ENCODE assay signal across 8 cellular contexts in the genomic region with DNA sequence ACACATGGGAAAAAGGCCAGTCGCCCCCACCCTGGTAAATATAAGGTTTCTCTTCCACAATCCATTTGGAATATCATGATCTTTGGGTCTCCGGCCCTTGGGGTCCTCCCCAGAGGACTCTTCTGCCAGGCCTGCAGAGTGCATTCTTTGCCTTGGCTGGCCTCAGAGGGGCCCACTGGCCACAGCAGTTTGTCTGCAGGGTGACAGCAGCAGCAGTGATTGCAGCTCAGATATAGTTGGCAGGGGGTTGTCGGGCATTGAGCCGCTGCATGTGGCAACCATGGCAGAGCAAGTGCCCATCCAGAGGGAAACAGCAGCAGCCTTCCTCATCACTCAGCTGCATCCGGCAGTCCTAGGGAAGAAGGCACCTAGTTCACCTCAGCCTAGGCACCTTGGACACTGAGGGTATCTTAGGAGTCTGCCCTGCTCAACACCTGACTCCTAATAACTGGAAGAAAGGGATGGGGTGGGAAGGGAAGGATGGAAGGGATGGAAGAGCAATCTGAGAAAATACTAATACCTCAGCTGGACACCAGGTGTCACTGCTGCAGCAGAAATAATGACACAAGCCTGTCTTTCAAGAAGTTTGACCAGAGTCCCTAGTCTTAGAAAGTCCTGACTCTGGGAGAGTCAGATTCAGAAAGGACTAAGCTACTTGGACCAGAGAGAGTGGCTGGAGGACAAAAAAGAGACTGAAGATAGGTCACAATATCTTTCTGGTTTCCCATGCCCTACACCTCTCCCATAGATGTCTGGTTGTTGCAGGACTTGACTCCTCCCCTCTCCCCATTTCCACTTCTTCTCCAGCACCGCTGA. TPM values are rescaled to one million over a fixed set of nuclear protein-coding genes. Genes with fewer than 3 reads are reported as not detected.
DNase-seq lines count a peak whose midpoint lies in the region; ATAC-seq, FAIRE-seq and TF ChIP-seq lines count a peak whose summit lies in the region.

No MANE protein-coding gene starts in this region.

- DNase-seq in COLO829 (ENCODE audit: low spot score) (peak; percentile 64), GM19239 (ENCODE audit: insufficient read length, low spot score) (no peak), Panc1 (ENCODE audit: low read depth, low spot score) (no peak), astrocyte of the spinal cord (ENCODE audit: low read depth, low spot score) (peak; percentile 74), iris pigment epithelial cell (ENCODE audit: low read depth) (peak; percentile 62)
- DNase-seq in stimulated activated CD4-positive, alpha-beta T cell treated with anti-CD3 and anti-CD28 coated beads, Interleukin-4, amount 100 ng/mL, for 24 hours = peak; percentile 45

- H3K4me1 ChIP-seq in Panc1 (ENCODE audit: control insufficient read depth, insufficient read depth, low read length) = peaks cover 23% of the 10 kb centered on the region

- POLR2A ChIA-PET in Panc1 (lab: Charles Lee) = no interaction called here

- no peaks in the 10 kb centered on the region for H3K9me3 ChIP-seq in Panc1 (ENCODE audit: control insufficient read depth, insufficient read depth, low read depth, low read length)

- ATAC-seq in Panc1 (peak; percentile 66), HG02763 (IDR thresholded peaks at IDR 0.05; ENCODE audit: unreplicated experiment) (no peak), GM18502 (IDR thresholded peaks at IDR 0.05; ENCODE audit: poor library complexity, unreplicated experiment) (no peak)

- peak; percentile 63 for FAIRE-seq in GM19239 (lab: Jason Lieb, UNC)

- H3K27ac ChIP-seq in Panc1 (ENCODE audit: low read length) = no peak overlapping the region

- CTCF ChIA-PET in Panc1 (lab: Charles Lee) = interaction anchor here (0.5 to 2.8 kb wide), 5 partner anchors 9 to 82 kb away, joined by 3 to 13 read pairs (median 3); a partner anchor contains a TSS

- H3K27me3 ChIP-seq in Panc1 (ENCODE audit: control insufficient read depth, insufficient read depth, low read length) = no peaks in the 10 kb centered on the region

- intact Hi-C loops in Panc1 (cut with micrococcal nuclease; ENCODE audit: unreplicated experiment) = no loop called here

- H3K4me3 ChIP-seq in Panc1 (ENCODE audit: low read depth in 2 of 2, low read length in 2 of 2) (no peak overlapping the region), astrocyte of the spinal cord (ENCODE audit: low read depth, low read length) (no peak overlapping the region)

- TF ChIP-seq CTCF in Panc1 (IDR thresholded peaks at IDR 0.05) (peak; percentile 74), astrocyte of the spinal cord (IDR thresholded peaks at IDR 0.05; ENCODE audit: low read depth, low read length) (peak; percentile 65)

- in situ Hi-C loops in Panc1 (cut with HindIII; ENCODE audit: low pct_unique_long_range_greater_than_20kb, low sequenced_read_pairs) (no loop called here), astrocyte of the spinal cord (cut with HindIII; ENCODE audit: low sequenced_read_pairs) (no loop called here)

- BruUV-seq in Panc1 (replicated peaks; lab: Mats Ljungman, UMichigan) = no TSS peak

- peaks cover 11% of the 10 kb centered on the region; the same call in 1 of the 2 replicates for H3K36me3 ChIP-seq in Panc1 (ENCODE audit: control insufficient read depth, insufficient read depth, low read length)

RNA-seq across cellular contexts. Expression of a gene that starts 8.9 kb away (rescaled TPM):
- 50.2 TPM for total RNA-seq in Panc1 (2021; ENCODE audit: unreplicated experiment)
- polyA plus RNA-seq in Panc1 (2012; ENCODE audit: insufficient read length) = 22.9 TPM

RNA-seq across cellular contexts. Expression of a gene that starts 16.5 kb away (rescaled TPM):
- total RNA-seq in Panc1 (2021; ENCODE audit: unreplicated experiment) = 25.7 TPM
- polyA plus RNA-seq in Panc1 (2012; ENCODE audit: insufficient read length) = 14.1 TPM

RNA-seq across cellular contexts. Expression of a gene that starts 36.5 kb away (rescaled TPM):
- total RNA-seq in Panc1 (2021; ENCODE audit: unreplicated experiment) = 5.6 TPM
- 7.1 TPM for polyA plus RNA-seq in Panc1 (2012; ENCODE audit: insufficient read length)

RNA-seq across cellular contexts. Expression of a gene that starts 44.2 kb away (rescaled TPM):
- total RNA-seq in Panc1 (2021; ENCODE audit: unreplicated experiment) = 108 TPM
- 200 TPM for polyA plus RNA-seq in Panc1 (2012; ENCODE audit: insufficient read length)

RNA-seq across cellular contexts. Expression of a gene that starts 54.5 kb away (rescaled TPM):
- total RNA-seq in Panc1 (2021; ENCODE audit: unreplicated experiment) = 47.2 TPM
- 49.5 TPM for polyA plus RNA-seq in Panc1 (2012; ENCODE audit: insufficient read length)

Comparison
In these comparisons a context has a peak if more than half of its experiments do, and no peak if none do; other contexts are left out.
1. DNase-seq: peak in COLO829 (single experiment), astrocyte of the spinal cord (single experiment), iris pigment epithelial cell (single experiment) and stimulated activated CD4-positive, alpha-beta T cell treated with anti-CD3 and anti-CD28 coated beads, Interleukin-4, amount 100 ng/mL, for 24 hours (single experiment); none in GM19239 (single experiment) and Panc1 (single experiment).